Comparison of ENCODE assay signal across 11 cellular contexts in genomic region chr1:94060720-94061119, GRCh38.
"Had no signal": no experiment of that assay in that cellular context is flagged by ENCODE, and none has a peak within 500 bp of the region (broad histone marks: within the 10 kb centered on the region; RNA-seq: fewer than 3 reads in every experiment).

No MANE protein-coding gene starts in this region.

- H3K4me1 ChIP-seq: breast epithelium had no signal

- H3K9me3 ChIP-seq: adrenal gland, breast epithelium, SJSA1 had no signal

- H3K27ac ChIP-seq: RWPE1 had no signal

- H3K36me3 ChIP-seq: adrenal gland, breast epithelium, SJSA1 had no signal

- H3K27ac Mint-ChIP-seq: activated CD8-positive, alpha-beta T cell treated with anti-CD3 and anti-CD28 coated beads for 36 hours; activated naive CD8-positive, alpha-beta T cell treated with anti-CD3 and anti-CD28 coated beads, Interleukin-2, amount 10 ng/mL, durations not matched to agents 7 days and 5 days; activated T-cell treated with anti-CD3 and anti-CD28 coated beads, Interleukin-2, amount 50 U/mL, for 72 hours; activated T-helper 2 cell treated with anti-CD3 and anti-CD28 coated beads, Interferon-gamma antibody, Interleukin-2, Interleukin-4, amounts not matched to agents 10 μg/mL and 5 μg/mL and 100 μg/mL, durations not matched to agents 14 hours and 24 hours and 36 hours had no signal

- H3K4me3 Mint-ChIP-seq: activated CD8-positive, alpha-beta T cell treated with anti-CD3 and anti-CD28 coated beads for 36 hours; activated naive CD8-positive, alpha-beta T cell treated with anti-CD3 and anti-CD28 coated beads, Interleukin-2, amount 10 ng/mL, durations not matched to agents 7 days and 5 days; activated T-cell treated with anti-CD3 and anti-CD28 coated beads, Interleukin-2, amount 50 U/mL, for 72 hours had no signal

- H3K27me3 ChIP-seq: adrenal gland, breast epithelium, SJSA1 had no signal

- H3K36me3 Mint-ChIP-seq: activated naive CD8-positive, alpha-beta T cell treated with anti-CD3 and anti-CD28 coated beads, Interleukin-2, amount 10 ng/mL, durations not matched to agents 7 days and 5 days had no signal

- DNase-seq: activated naive CD4-positive, alpha-beta T cell treated with anti-CD3 and anti-CD28 coated beads, Interleukin-2, amount 50 U/mL, for 16 hours; activated naive CD8-positive, alpha-beta T cell treated with anti-CD3 and anti-CD28 coated beads, Interleukin-2, amount 10 ng/mL, durations not matched to agents 7 days and 5 days had no signal

- ATAC-seq: activated CD4-positive, CD25-positive, alpha-beta regulatory T cell treated with anti-CD3 and anti-CD28 coated beads, Interleukin-2, amount 50 U/mL, for 24 hours had no signal

- H3K4me3 ChIP-seq: adrenal gland, breast epithelium, K562, SJSA1 had no signal

- H3K9me3 Mint-ChIP-seq: activated CD8-positive, alpha-beta T cell treated with anti-CD3 and anti-CD28 coated beads for 36 hours; activated naive CD8-positive, alpha-beta T cell treated with anti-CD3 and anti-CD28 coated beads, Interleukin-2, amount 10 ng/mL, durations not matched to agents 7 days and 5 days; activated T-cell treated with anti-CD3 and anti-CD28 coated beads, Interleukin-2, amount 50 U/mL, for 72 hours; activated T-helper 2 cell treated with anti-CD3 and anti-CD28 coated beads, Interferon-gamma antibody, Interleukin-2, Interleukin-4, amounts not matched to agents 10 μg/mL and 5 μg/mL and 100 μg/mL, durations not matched to agents 14 hours and 24 hours and 36 hours had no signal
